ENCODE assay signal across 27 cellular contexts in the genomic region with DNA sequence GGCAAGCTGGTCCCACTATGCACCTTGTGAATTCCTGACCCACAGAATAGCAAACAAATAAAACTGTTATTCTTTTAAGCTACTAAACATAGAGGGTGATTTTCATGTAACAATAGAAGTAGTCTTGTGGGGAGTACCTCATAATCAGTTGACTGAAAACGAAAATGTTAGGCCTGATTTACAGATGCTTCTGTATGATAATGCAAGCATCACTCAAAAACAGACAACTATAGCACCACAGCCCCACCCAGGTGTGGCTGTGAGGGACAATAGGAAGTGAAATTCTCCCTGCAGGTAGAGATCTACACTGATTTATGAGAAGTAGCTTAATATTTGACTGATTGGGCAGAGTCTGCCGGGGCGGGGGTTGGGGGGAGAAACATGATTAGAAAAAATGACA. TPM values are rescaled to one million over a fixed set of nuclear protein-coding genes. Genes with fewer than 3 reads are reported as not detected.
DNase-seq lines count a peak whose midpoint lies in the region; ATAC-seq and TF ChIP-seq lines count a peak whose summit lies in the region.
"Had no signal": no experiment of that assay in that cellular context is flagged by ENCODE, and none has a peak within 500 bp of the region (broad histone marks: within the 10 kb centered on the region; RNA-seq: fewer than 3 reads in every experiment).

No MANE protein-coding gene starts in this region.

- DNase-seq in nephron progenitor cell: no peak
- no peak for DNase-seq in CD4-positive, alpha-beta memory T cell
- DNase-seq in germinal center (ENCODE audit: low spot score): no peak
- no peak for DNase-seq in activated gamma-delta T cell (lab: John Stamatoyannopoulos, UW)
- no peak for DNase-seq in Caco-2
- DNase-seq: activated CD8-positive, alpha-beta T cell treated with anti-CD3 and anti-CD28 coated beads, Interleukin-2, amount 10 ng/mL, durations not matched to agents 7 days and 5 days; activated naive CD4-positive, alpha-beta T cell; activated T-cell treated with anti-CD3 and anti-CD28 coated beads, Interleukin-2, amount 50 U/mL, for 1 hour; caudate nucleus; CD8-positive, alpha-beta T cell; dermis blood vessel endothelial cell; DMS53; foreskin fibroblast; GF-D8; hypothalamus; NCI-H1417 treated with DMSO at 0.1 percent for 48 hours; NCI-H526; stimulated activated CD4-positive, alpha-beta T cell treated with anti-CD3 and anti-CD28 coated beads, Interleukin-2, amount 100 ng/mL, for 24 hours; stimulated activated naive CD4-positive, alpha-beta T cell treated with Interleukin-2 at 50 U/mL for 16 hours; thyroid gland had no signal

- H3K36me3 ChIP-seq in CD4-positive, alpha-beta memory T cell (ENCODE audit: insufficient read depth, low read length): no peaks in the 10 kb centered on the region
- H3K36me3 ChIP-seq in Caco-2 (ENCODE audit: control insufficient read depth, insufficient read depth, low read length): no peaks in the 10 kb centered on the region
- H3K36me3 ChIP-seq: prostate gland, thyroid gland had no signal

- H3K27me3 Mint-ChIP-seq in nephron progenitor cell (ENCODE audit: low read depth, poor library complexity) (no peaks in the 10 kb centered on the region), Caco-2 (ENCODE audit: insufficient read depth, unreplicated experiment) (peaks cover 6% of the 10 kb centered on the region)
- H3K27me3 Mint-ChIP-seq in CD4-positive, alpha-beta memory T cell: peaks cover 0 to 6% of the 10 kb centered on the region in 2 donors

- H3K4me1 ChIP-seq in CD4-positive, alpha-beta memory T cell (ENCODE audit: insufficient read depth, low read length): no peaks in the 10 kb centered on the region
- no peaks in the 10 kb centered on the region for H3K4me1 ChIP-seq in Caco-2
- H3K4me1 ChIP-seq: prostate gland, thyroid gland had no signal

- H3K27me3 ChIP-seq in CD4-positive, alpha-beta memory T cell (ENCODE audit: insufficient read depth, low read length): no peaks in the 10 kb centered on the region
- H3K27me3 ChIP-seq in Caco-2 (replicated peaks; ENCODE audit: control insufficient read depth, insufficient read depth, low read length): no peaks in the 10 kb centered on the region
- H3K27me3 ChIP-seq: thyroid gland had no signal

- BruUV-seq in Caco-2 (replicated peaks; lab: Mats Ljungman, UMichigan): no TSS peak

- H3K4me1 Mint-ChIP-seq in nephron progenitor cell: peaks cover 44% of the 10 kb centered on the region
- no peaks in the 10 kb centered on the region for H3K4me1 Mint-ChIP-seq in CD4-positive, alpha-beta memory T cell
- H3K4me1 Mint-ChIP-seq in Caco-2 (ENCODE audit: low read depth, unreplicated experiment): no peaks in the 10 kb centered on the region

- H3K27ac Mint-ChIP-seq in nephron progenitor cell (peak overlapping the region; percentile 50), Caco-2 (ENCODE audit: unreplicated experiment) (no peak overlapping the region)
- no peak overlapping the region for H3K27ac Mint-ChIP-seq in CD4-positive, alpha-beta memory T cell
- H3K27ac Mint-ChIP-seq: activated CD8-positive, alpha-beta T cell treated with anti-CD3 and anti-CD28 coated beads, Interleukin-2, amount 10 ng/mL, durations not matched to agents 7 days and 5 days; CD8-positive, alpha-beta T cell had no signal

- peaks cover 29% of the 10 kb centered on the region for H3K9me3 Mint-ChIP-seq in nephron progenitor cell
- H3K9me3 Mint-ChIP-seq in CD4-positive, alpha-beta memory T cell: no peaks in the 10 kb centered on the region
- no peaks in the 10 kb centered on the region for H3K9me3 Mint-ChIP-seq in Caco-2 (ENCODE audit: unreplicated experiment)
- H3K9me3 Mint-ChIP-seq: CD8-positive, alpha-beta T cell had no signal

- no peaks in the 10 kb centered on the region for H3K9me3 ChIP-seq in CD4-positive, alpha-beta memory T cell (ENCODE audit: control insufficient read depth in 1 of 2, low read length in 2 of 2)
- H3K9me3 ChIP-seq in Caco-2: no peaks in the 10 kb centered on the region
- H3K9me3 ChIP-seq: prostate gland, thyroid gland had no signal

- POLR2A ChIA-PET in CD4-positive, alpha-beta memory T cell (lab: Charles Lee; ENCODE audit: partially characterized antibody): no interaction called here
- POLR2A ChIA-PET in Caco-2 (lab: Charles Lee): no interaction called here

- CTCF ChIA-PET in CD4-positive, alpha-beta memory T cell (lab: Charles Lee; ENCODE audit: partially characterized antibody): no interaction called here
- CTCF ChIA-PET in Caco-2 (lab: Charles Lee): no interaction called here

- peaks cover 38% of the 10 kb centered on the region for H3K36me3 Mint-ChIP-seq in nephron progenitor cell (ENCODE audit: low read depth)
- no peaks in the 10 kb centered on the region for H3K36me3 Mint-ChIP-seq in CD4-positive, alpha-beta memory T cell
- no peaks in the 10 kb centered on the region for H3K36me3 Mint-ChIP-seq in Caco-2 (ENCODE audit: insufficient read depth, unreplicated experiment)
- H3K36me3 Mint-ChIP-seq: CD8-positive, alpha-beta T cell had no signal

- no peak overlapping the region for H3K4me3 Mint-ChIP-seq in nephron progenitor cell
- H3K4me3 Mint-ChIP-seq in CD4-positive, alpha-beta memory T cell: no peak overlapping the region
- H3K4me3 Mint-ChIP-seq in Caco-2 (ENCODE audit: unreplicated experiment): no peak overlapping the region
- H3K4me3 Mint-ChIP-seq: activated CD8-positive, alpha-beta T cell treated with anti-CD3 and anti-CD28 coated beads, Interleukin-2, amount 10 ng/mL, durations not matched to agents 7 days and 5 days; CD8-positive, alpha-beta T cell had no signal

- no peak overlapping the region for H3K27ac ChIP-seq in CD4-positive, alpha-beta memory T cell (ENCODE audit: low read depth, low read length)
- H3K27ac ChIP-seq: prostate gland, skin epidermis, thyroid gland had no signal

- intact Hi-C loops in CD4-positive, alpha-beta memory T cell (cut with micrococcal nuclease): no loop called here
- intact Hi-C loops in Caco-2 (cut with micrococcal nuclease; ENCODE audit: unreplicated experiment): no loop called here

- TF ChIP-seq CTCF in nephron progenitor cell (IDR thresholded peaks at IDR 0.05) (no peak), Caco-2 (IDR thresholded peaks at IDR 0.05; ENCODE audit: insufficient read depth in 1 of 2, low read depth in 1 of 2, low read length in 1 of 2, severe bottlenecking in 1 of 2, unreplicated experiment in 1 of 2) (no peak)

- peak; percentile 58 for ATAC-seq in GM18520 (IDR thresholded peaks at IDR 0.05; ENCODE audit: unreplicated experiment)
- ATAC-seq in GM21390 (IDR thresholded peaks at IDR 0.05; ENCODE audit: unreplicated experiment): peak; percentile 82
- ATAC-seq in HG03103 (IDR thresholded peaks at IDR 0.05; ENCODE audit: low read depth, unreplicated experiment): peak; percentile 95
- ATAC-seq: activated CD8-positive, alpha-beta T cell treated with anti-CD3 and anti-CD28 coated beads, Interleukin-2, amount 10 ng/mL, durations not matched to agents 7 days and 5 days; CD8-positive, alpha-beta T cell had no signal

- no peak overlapping the region for H3K4me3 ChIP-seq in CD4-positive, alpha-beta memory T cell (ENCODE audit: low read length in 2 of 2)
- H3K4me3 ChIP-seq in Caco-2 (ENCODE audit: low read depth, low read length): no peak overlapping the region
- H3K4me3 ChIP-seq: prostate gland, skin epidermis, thyroid gland had no signal

RNA-seq across cellular contexts. Expression of gene KRTAP19-8, which starts 26.5 kb away (rescaled TPM):
- total RNA-seq in CD4-positive, alpha-beta memory T cell: not detected
- polyA plus RNA-seq in CD4-positive, alpha-beta memory T cell: not detected
- not detected in 2 replicates for total RNA-seq in Caco-2 (2022)
- total RNA-seq: activated CD8-positive, alpha-beta T cell treated with anti-CD3 and anti-CD28 coated beads, Interleukin-2, amount 10 ng/mL, durations not matched to agents 7 days and 5 days; CD8-positive, alpha-beta T cell; dermis blood vessel endothelial cell; lower leg skin; mucosa of gallbladder; prostate gland; thyroid gland had no signal
